Comparison of ENCODE assay signal across 11 cellular contexts in the genomic region with DNA sequence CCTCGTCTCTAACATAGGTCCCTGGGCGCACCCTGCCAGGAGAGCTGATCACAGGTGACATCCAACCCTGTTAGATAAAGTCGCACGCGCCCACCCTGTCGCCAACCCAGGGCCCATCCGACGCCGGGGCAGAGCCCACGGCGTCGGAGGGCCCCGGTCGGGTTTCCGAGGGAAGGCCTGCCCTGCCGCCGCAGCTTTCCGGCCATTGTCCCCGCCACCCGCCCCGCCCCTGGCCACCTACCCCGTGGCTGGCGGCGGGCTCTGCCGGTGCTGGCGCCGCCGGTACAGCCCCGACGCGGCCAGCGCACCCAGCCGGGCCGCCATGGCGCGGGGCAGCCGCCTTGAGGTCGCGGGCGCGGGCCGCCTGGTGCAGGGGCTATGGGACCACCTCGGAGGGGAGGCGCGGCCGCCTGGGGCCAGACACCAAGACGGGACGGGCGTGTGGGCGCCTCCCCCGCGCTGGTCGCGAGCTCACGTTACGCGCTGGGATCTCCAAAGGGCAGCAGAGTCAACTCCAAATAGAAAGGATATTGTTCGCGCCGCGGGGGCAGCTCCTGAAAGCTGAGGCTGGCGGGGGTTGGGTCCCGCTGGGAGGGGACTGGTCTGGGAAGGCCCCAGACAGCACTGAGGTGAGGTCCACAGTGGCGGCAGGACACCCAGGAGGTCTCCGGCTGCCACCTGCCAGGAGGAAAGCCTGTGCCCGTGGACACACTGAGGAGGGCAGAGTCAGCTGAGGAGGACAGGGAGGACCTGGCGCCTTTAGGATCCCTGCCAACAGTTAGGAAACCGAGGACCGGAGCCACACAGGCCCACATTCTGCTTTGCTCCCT. TPM values are rescaled to one million over a fixed set of nuclear protein-coding genes. Genes with fewer than 3 reads are reported as not detected.
DNase-seq lines count a peak whose midpoint lies in the region; ATAC-seq and TF ChIP-seq lines count a peak whose summit lies in the region.
"Had no signal": no experiment of that assay in that cellular context is flagged by ENCODE, and none has a peak within 500 bp of the region (broad histone marks: within the 10 kb centered on the region; RNA-seq: fewer than 3 reads in every experiment).

No MANE protein-coding gene starts in this region.

- H3K4me3 ChIP-seq in HUES64 (ENCODE audit: low read length) (peak overlapping the region; percentile 61), colonic mucosa (no peak overlapping the region), kidney epithelial cell (ENCODE audit: low read depth, low read length) (peak overlapping the region; percentile 27), skeletal muscle tissue (ENCODE audit: low read length in 3 of 3) (peak overlapping the region; percentile 51 to 65 (median 54))

- 14% methylated on average over 69 of the region's 69 CpGs for WGBS in HUES64

- H3K9ac ChIP-seq in HUES64 (ENCODE audit: low read depth, low read length) (peak overlapping the region; percentile 73), colonic mucosa (ENCODE audit: low read depth in 2 of 2, low read length in 2 of 2) (peak overlapping the region; percentile 12 to 30), skeletal muscle tissue (ENCODE audit: low read depth in 1 of 3, low read length in 3 of 3) (peak overlapping the region in 2 of 3 donors; percentile 32 to 76)

- H3K27me3 ChIP-seq in HUES64 (ENCODE audit: insufficient read depth, low read length) (peaks cover 47% of the 10 kb centered on the region), colonic mucosa (peaks cover 23% of the 10 kb centered on the region), kidney epithelial cell (ENCODE audit: control insufficient read depth, insufficient read depth, low read length) (peaks cover 28% of the 10 kb centered on the region), skeletal muscle tissue (ENCODE audit: control insufficient read depth in 3 of 3, insufficient read depth in 3 of 3, low read length in 3 of 3) (peaks cover 0 to 25% (median 2%) of the 10 kb centered on the region in 3 donors)

- intact Hi-C loops in colonic mucosa (cut with DNase I): no loop called here

- no peak for TF ChIP-seq CTCF in colonic mucosa (IDR thresholded peaks at IDR 0.05)
- TF ChIP-seq CTCF in kidney epithelial cell (IDR thresholded peaks at IDR 0.05; ENCODE audit: insufficient read depth, low read length, poor library complexity, severe bottlenecking): no peak

- no peaks in the 10 kb centered on the region for H3K36me3 ChIP-seq in HUES64 (ENCODE audit: insufficient read depth, low read length)
- no peaks in the 10 kb centered on the region for H3K36me3 ChIP-seq in colonic mucosa
- H3K36me3 ChIP-seq in kidney epithelial cell (ENCODE audit: control insufficient read depth, insufficient read depth, low read length): no peaks in the 10 kb centered on the region
- H3K36me3 ChIP-seq in skeletal muscle tissue (ENCODE audit: control insufficient read depth in 3 of 3, insufficient read depth in 3 of 3, low read length in 3 of 3): peaks cover 0 to 2% (median 0%) of the 10 kb centered on the region in 3 donors

- ATAC-seq in HG03442 (IDR thresholded peaks at IDR 0.05; ENCODE audit: unreplicated experiment): no peak

- DNase-seq in colonic mucosa (no peak), kidney epithelial cell (ENCODE audit: low read depth) (no peak), NOMO-1 treated with dmso at 0.1 percent for 144 hours (lab: John Stamatoyannopoulos, UW; ENCODE audit: unreplicated experiment) (no peak), GM19240 (ENCODE audit: insufficient read length, low spot score) (no peak), SIG-M5 treated with dmso at 0.1 percent for 504 hours (lab: John Stamatoyannopoulos, UW; ENCODE audit: unreplicated experiment) (no peak)
- DNase-seq: substantia nigra had no signal

- no peaks in the 10 kb centered on the region for H3K9me3 ChIP-seq in HUES64 (ENCODE audit: insufficient read depth, low read depth, low read length)
- H3K9me3 ChIP-seq in colonic mucosa: no peaks in the 10 kb centered on the region
- no peaks in the 10 kb centered on the region for H3K9me3 ChIP-seq in skeletal muscle tissue (ENCODE audit: control insufficient read depth in 3 of 3, low read length in 3 of 3)

- no peak overlapping the region for H3K27ac ChIP-seq in HUES64 (ENCODE audit: low read depth, low read length)
- H3K27ac ChIP-seq in colonic mucosa: no peak overlapping the region
- H3K27ac ChIP-seq in skeletal muscle tissue (ENCODE audit: low read depth, low read length): peak overlapping the region; percentile 30

- no peaks in the 10 kb centered on the region; the same call in 1 of the 2 replicates for H3K4me1 ChIP-seq in HUES64 (ENCODE audit: insufficient read depth, low read length)
- H3K4me1 ChIP-seq in colonic mucosa: no peaks in the 10 kb centered on the region
- peaks cover 25 to 39% (median 37%) of the 10 kb centered on the region in 3 donors for H3K4me1 ChIP-seq in skeletal muscle tissue (ENCODE audit: control insufficient read depth in 3 of 3, insufficient read depth in 3 of 3, low read length in 3 of 3)

RNA-seq across cellular contexts. Expression of gene LIMS2, which starts 11.1 kb away (rescaled TPM):
- 3.1 TPM for polyA plus RNA-seq in HUES64 (2013, experiment 1 of 2)
- 2.0 TPM for polyA plus RNA-seq in HUES64 (2013, experiment 2 of 2)
- 10 to 100 TPM in 1 of 2 donors, 1 to 10 TPM in 1; 6.6 to 37.2 TPM for total RNA-seq in colonic mucosa
- total RNA-seq in kidney epithelial cell: 2.3 and 4.2 TPM in 2 replicates
- 5.7 TPM for total RNA-seq in skeletal muscle tissue

RNA-seq across cellular contexts. Expression of gene GPR17, which starts 18.3 kb away (rescaled TPM):
- 0.10 TPM for polyA plus RNA-seq in HUES64 (2013, experiment 1 of 2)
- 0.32 TPM for polyA plus RNA-seq in HUES64 (2013, experiment 2 of 2)
- total RNA-seq in colonic mucosa (under 1 TPM; 0.16 to 0.20 TPM), kidney epithelial cell (0.14 TPM in 1 of 2 replicates, not detected in the other), skeletal muscle tissue (1.0 TPM)
- total RNA-seq: activated T-helper 1 cell treated with anti-CD3 and anti-CD28 coated beads, Interleukin-12 subunit alpha, Interleukin-12 subunit beta, Interleukin-2, Interleukin-4 antibody, amounts not matched to agents 30 ng/mL and 10 ng/mL and 1 ng/mL, durations not matched to agents 14 hours and 24 hours and 36 hours; G401 had no signal

RNA-seq across cellular contexts. Expression of gene SFT2D3, which starts 37.0 kb away (rescaled TPM):
- 8.6 TPM for polyA plus RNA-seq in HUES64 (2013, experiment 1 of 2)
- polyA plus RNA-seq in HUES64 (2013, experiment 2 of 2): 10.7 TPM
- total RNA-seq in colonic mucosa: 1 to 10 TPM; 6.0 to 7.5 TPM
- 7.1 and 8.7 TPM in 2 replicates for total RNA-seq in kidney epithelial cell
- total RNA-seq in skeletal muscle tissue: 7.8 TPM

Comparison
In these comparisons a context has a peak if more than half of its experiments do, and no peak if none do; other contexts are left out.
1. H3K9ac ChIP-seq: peak in every context shown above with its lines; median percentile 73 in HUES64; 54 in skeletal muscle tissue; 21 in colonic mucosa.